ENCODE assay signal across 8 cellular contexts in genomic region chr5:56415356-56415765, GRCh38.
A peak's percentile ranks its signal among the peaks of the same experiment; 100 is the strongest.
DNase-seq lines count a peak whose midpoint lies in the region; ATAC-seq and TF ChIP-seq lines count a peak whose summit lies in the region.

No MANE protein-coding gene starts in this region.

- peak overlapping the region in 3 of 4 donors; percentile 55 to 80 (median 78) for H3K27ac ChIP-seq in Peyer's patch
- peak overlapping the region; percentile 34 to 64 for H3K27ac ChIP-seq in thoracic aorta

- intact Hi-C loops in cardiac septum (cut with DNase I) = no loop called here

- no peak for TF ChIP-seq CTCF in Peyer's patch (IDR thresholded peaks at IDR 0.05)
- no peak for TF ChIP-seq CTCF in thoracic aorta (IDR thresholded peaks at IDR 0.05)

- H3K4me1 ChIP-seq in Peyer's patch = peaks cover 0 to 14% (median 0%) of the 10 kb centered on the region in 4 donors
- H3K4me1 ChIP-seq in thoracic aorta (ENCODE audit: control insufficient read depth in 1 of 2, low read depth in 2 of 2) = peaks cover 33 to 52% of the 10 kb centered on the region in 2 donors

- H3K36me3 ChIP-seq in Peyer's patch (no peaks in the 10 kb centered on the region), thoracic aorta (no peaks in the 10 kb centered on the region)

- ATAC-seq in GM18868 (IDR thresholded peaks at IDR 0.05; ENCODE audit: unreplicated experiment) (peak; percentile 80), HG02943 (IDR thresholded peaks at IDR 0.05; ENCODE audit: low read depth, unreplicated experiment) (peak; percentile 81), thoracic aorta (ENCODE audit: insufficient number of reproducible peaks, low FRiP score, low read depth) (peak; percentile 40)

- H3K9me3 ChIP-seq in Peyer's patch = peaks cover 0 to 4% (median 0%) of the 10 kb centered on the region in 4 donors
- peaks cover 4% of the 10 kb centered on the region for H3K9me3 ChIP-seq in thoracic aorta

- H3K27me3 ChIP-seq in Peyer's patch = no peaks in the 10 kb centered on the region
- no peaks in the 10 kb centered on the region for H3K27me3 ChIP-seq in thoracic aorta (replicated peaks; ENCODE audit: insufficient read depth)

- no peak for TF ChIP-seq POLR2A in Peyer's patch (IDR thresholded peaks at IDR 0.05)

- DNase-seq in Peyer's patch = peak in 2 of 3 donors; percentile 85 to 89
- peak; percentile 82 for DNase-seq in cardiac septum (ENCODE audit: low spot score)
- DNase-seq in thoracic aorta (ENCODE audit: low spot score) = peak; percentile 6
- no peak for DNase-seq in NCI-H2029 (lab: John Stamatoyannopoulos, UW)
- DNase-seq in NCI-H82 (lab: John Stamatoyannopoulos, UW) = no peak
- no peak for DNase-seq in NCI-H187 (lab: John Stamatoyannopoulos, UW)

- no peak overlapping the region for H3K4me3 ChIP-seq in Peyer's patch
- H3K4me3 ChIP-seq in thoracic aorta = no peak overlapping the region

Comparison
In these comparisons a context has a peak if more than half of its experiments do, and no peak if none do; other contexts are left out.
1. DNase-seq: peak in Peyer's patch (2 of 3), cardiac septum (single experiment) and thoracic aorta (single experiment); none in NCI-H2029 (single experiment), NCI-H82 (single experiment) and NCI-H187 (0 of 2).
2. Peak in every context shown above with its lines, with median percentiles within 50 percentile points of each other: ATAC-seq.